Comparison of ENCODE assay signal across 1 cellular context in the genomic region with DNA sequence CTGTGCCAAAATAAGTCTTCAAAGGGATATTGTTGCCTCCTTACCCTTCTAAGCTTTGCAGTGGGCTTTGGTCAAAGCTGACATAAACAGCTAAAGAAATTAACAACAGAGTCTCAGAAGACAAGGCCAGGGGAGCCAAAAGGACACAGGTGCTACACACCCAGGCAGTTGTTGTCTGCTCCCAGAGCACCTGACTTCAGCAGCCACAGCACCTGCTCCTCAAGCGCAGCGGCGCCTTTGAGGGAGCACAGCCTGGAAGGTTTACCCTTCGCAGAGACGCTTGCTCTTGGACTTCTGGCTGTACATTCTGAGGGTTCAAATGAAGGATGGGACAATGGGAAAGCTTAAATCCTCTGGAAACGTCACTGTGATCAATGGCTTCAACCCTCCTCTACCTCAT.
TF ChIP-seq lines count a peak whose summit lies in the region.

No MANE protein-coding gene starts in this region.

TF ChIP-seq in HepG2, 621 proteins besides CTCF, POLR2A, EP300 and RAD21 (continued from another document and continues in another):
- peak; percentile 53; the same call in 1 of the 2 replicates for TF ChIP-seq ZNF547 (CRISPR knock-in tag; IDR thresholded peaks at IDR 0.05)
- TF ChIP-seq ERF (CRISPR knock-in tag; IDR thresholded peaks at IDR 0.05) = no peak
- TF ChIP-seq HDAC6 (IDR thresholded peaks at IDR 0.05; ENCODE audit: low read depth, low read length) = no peak
- no peak for TF ChIP-seq FOSL2 (CRISPR knock-in tag; IDR thresholded peaks at IDR 0.05)
- TF ChIP-seq, protein P1, sequence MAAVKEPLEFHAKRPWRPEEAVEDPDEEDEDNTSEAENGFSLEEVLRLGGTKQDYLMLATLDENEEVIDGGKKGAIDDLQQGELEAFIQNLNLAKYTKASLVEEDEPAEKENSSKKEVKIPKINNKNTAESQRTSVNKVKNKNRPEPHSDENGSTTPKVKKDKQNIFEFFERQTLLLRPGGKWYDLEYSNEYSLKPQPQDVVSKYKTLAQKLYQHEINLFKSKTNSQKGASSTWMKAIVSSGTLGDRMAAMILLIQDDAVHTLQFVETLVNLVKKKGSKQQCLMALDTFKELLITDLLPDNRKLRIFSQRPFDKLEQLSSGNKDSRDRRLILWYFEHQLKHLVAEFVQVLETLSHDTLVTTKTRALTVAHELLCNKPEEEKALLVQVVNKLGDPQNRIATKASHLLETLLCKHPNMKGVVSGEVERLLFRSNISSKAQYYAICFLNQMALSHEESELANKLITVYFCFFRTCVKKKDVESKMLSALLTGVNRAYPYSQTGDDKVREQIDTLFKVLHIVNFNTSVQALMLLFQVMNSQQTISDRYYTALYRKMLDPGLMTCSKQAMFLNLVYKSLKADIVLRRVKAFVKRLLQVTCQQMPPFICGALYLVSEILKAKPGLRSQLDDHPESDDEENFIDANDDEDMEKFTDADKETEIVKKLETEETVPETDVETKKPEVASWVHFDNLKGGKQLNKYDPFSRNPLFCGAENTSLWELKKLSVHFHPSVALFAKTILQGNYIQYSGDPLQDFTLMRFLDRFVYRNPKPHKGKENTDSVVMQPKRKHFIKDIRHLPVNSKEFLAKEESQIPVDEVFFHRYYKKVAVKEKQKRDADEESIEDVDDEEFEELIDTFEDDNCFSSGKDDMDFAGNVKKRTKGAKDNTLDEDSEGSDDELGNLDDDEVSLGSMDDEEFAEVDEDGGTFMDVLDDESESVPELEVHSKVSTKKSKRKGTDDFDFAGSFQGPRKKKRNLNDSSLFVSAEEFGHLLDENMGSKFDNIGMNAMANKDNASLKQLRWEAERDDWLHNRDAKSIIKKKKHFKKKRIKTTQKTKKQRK (IDR thresholded peaks at IDR 0.05; ENCODE audit: low read length) = no peak
- no peak for TF ChIP-seq JARID2 (CRISPR knock-in tag; IDR thresholded peaks at IDR 0.05; ENCODE audit: insufficient replicate concordance)
- TF ChIP-seq ZNF768 (CRISPR knock-in tag; IDR thresholded peaks at IDR 0.05) = peak; percentile 49; the same call in 1 of the 2 replicates
- TF ChIP-seq, protein P2, sequence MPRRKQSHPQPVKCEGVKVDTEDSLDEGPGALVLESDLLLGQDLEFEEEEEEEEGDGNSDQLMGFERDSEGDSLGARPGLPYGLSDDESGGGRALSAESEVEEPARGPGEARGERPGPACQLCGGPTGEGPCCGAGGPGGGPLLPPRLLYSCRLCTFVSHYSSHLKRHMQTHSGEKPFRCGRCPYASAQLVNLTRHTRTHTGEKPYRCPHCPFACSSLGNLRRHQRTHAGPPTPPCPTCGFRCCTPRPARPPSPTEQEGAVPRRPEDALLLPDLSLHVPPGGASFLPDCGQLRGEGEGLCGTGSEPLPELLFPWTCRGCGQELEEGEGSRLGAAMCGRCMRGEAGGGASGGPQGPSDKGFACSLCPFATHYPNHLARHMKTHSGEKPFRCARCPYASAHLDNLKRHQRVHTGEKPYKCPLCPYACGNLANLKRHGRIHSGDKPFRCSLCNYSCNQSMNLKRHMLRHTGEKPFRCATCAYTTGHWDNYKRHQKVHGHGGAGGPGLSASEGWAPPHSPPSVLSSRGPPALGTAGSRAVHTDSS (CRISPR knock-in tag; conservative IDR thresholded peaks at IDR 0.05) = 0 out of 2 replicates have a peak, but pooled peaks have one; percentile 76
- TF ChIP-seq GABPB1 (CRISPR knock-in tag; IDR thresholded peaks at IDR 0.05) = peak; percentile 15; the same call in 1 of the 2 replicates
- no peak for TF ChIP-seq DNMT1 (CRISPR knock-in tag; IDR thresholded peaks at IDR 0.05)
- TF ChIP-seq ZBTB8A (CRISPR knock-in tag; IDR thresholded peaks at IDR 0.05; ENCODE audit: borderline replicate concordance, low read depth) = no peak
- TF ChIP-seq HIVEP1 (CRISPR knock-in tag; IDR thresholded peaks at IDR 0.05) = 0 out of 2 replicates have a peak, but pooled peaks have one; percentile 37
- peak; percentile 74 for TF ChIP-seq ZNF687 (CRISPR knock-in tag; IDR thresholded peaks at IDR 0.05)
- TF ChIP-seq, protein P3, sequence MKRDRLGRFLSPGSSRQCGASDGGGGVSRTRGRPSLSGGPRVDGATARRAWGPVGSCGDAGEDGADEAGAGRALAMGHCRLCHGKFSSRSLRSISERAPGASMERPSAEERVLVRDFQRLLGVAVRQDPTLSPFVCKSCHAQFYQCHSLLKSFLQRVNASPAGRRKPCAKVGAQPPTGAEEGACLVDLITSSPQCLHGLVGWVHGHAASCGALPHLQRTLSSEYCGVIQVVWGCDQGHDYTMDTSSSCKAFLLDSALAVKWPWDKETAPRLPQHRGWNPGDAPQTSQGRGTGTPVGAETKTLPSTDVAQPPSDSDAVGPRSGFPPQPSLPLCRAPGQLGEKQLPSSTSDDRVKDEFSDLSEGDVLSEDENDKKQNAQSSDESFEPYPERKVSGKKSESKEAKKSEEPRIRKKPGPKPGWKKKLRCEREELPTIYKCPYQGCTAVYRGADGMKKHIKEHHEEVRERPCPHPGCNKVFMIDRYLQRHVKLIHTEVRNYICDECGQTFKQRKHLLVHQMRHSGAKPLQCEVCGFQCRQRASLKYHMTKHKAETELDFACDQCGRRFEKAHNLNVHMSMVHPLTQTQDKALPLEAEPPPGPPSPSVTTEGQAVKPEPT (CRISPR knock-in tag; IDR thresholded peaks at IDR 0.05; ENCODE audit: low read depth) = no peak
- TF ChIP-seq, protein P4, sequence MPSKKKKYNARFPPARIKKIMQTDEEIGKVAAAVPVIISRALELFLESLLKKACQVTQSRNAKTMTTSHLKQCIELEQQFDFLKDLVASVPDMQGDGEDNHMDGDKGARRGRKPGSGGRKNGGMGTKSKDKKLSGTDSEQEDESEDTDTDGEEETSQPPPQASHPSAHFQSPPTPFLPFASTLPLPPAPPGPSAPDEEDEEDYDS (CRISPR knock-in tag; IDR thresholded peaks at IDR 0.05) = no peak
- TF ChIP-seq RCOR2 (CRISPR knock-in tag; IDR thresholded peaks at IDR 0.05) = no peak
- TF ChIP-seq KLF16 (CRISPR knock-in tag; IDR thresholded peaks at IDR 0.05) = peak in 1 of 2 experiments; percentile 20; a peak in 1 of 4 replicates
- 0 out of 2 replicates have a peak, but pooled peaks have one; percentile 36 for TF ChIP-seq RARG (CRISPR knock-in tag; IDR thresholded peaks at IDR 0.05; ENCODE audit: low read depth)
- no peak for TF ChIP-seq SOX6 (IDR thresholded peaks at IDR 0.05)
- TF ChIP-seq SOX6 (CRISPR knock-in tag; IDR thresholded peaks at IDR 0.05) = no peak
- TF ChIP-seq, protein P5, sequence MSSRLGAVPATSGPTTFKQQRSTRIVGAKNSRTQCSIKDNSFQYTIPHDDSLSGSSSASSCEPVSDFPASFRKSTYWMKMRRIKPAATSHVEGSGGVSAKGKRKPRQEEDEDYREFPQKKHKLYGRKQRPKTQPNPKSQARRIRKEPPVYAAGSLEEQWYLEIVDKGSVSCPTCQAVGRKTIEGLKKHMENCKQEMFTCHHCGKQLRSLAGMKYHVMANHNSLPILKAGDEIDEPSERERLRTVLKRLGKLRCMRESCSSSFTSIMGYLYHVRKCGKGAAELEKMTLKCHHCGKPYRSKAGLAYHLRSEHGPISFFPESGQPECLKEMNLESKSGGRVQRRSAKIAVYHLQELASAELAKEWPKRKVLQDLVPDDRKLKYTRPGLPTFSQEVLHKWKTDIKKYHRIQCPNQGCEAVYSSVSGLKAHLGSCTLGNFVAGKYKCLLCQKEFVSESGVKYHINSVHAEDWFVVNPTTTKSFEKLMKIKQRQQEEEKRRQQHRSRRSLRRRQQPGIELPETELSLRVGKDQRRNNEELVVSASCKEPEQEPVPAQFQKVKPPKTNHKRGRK (CRISPR knock-in tag; IDR thresholded peaks at IDR 0.05) = no peak
- no peak for TF ChIP-seq HOXA9 (CRISPR knock-in tag; IDR thresholded peaks at IDR 0.05; ENCODE audit: borderline replicate concordance)
- TF ChIP-seq ZNF75D (CRISPR knock-in tag; IDR thresholded peaks at IDR 0.05; ENCODE audit: borderline replicate concordance) = no peak
- TF ChIP-seq SYNCRIP (IDR thresholded peaks at IDR 0.05; ENCODE audit: insufficient read depth, low read depth, low read length) = no peak
- no peak for TF ChIP-seq HNRNPLL (IDR thresholded peaks at IDR 0.05; ENCODE audit: low read depth, low read length, poor library complexity, severe bottlenecking)
- no peak for TF ChIP-seq ZNF33A (CRISPR knock-in tag; IDR thresholded peaks at IDR 0.05; ENCODE audit: borderline replicate concordance)
- TF ChIP-seq ATAD3A (CRISPR knock-in tag; IDR thresholded peaks at IDR 0.05) = no peak
- peak; percentile 34; the same call in 1 of the 2 replicates for TF ChIP-seq ZNF598 (CRISPR knock-in tag; IDR thresholded peaks at IDR 0.05; ENCODE audit: borderline replicate concordance)
- no peak for TF ChIP-seq NFE2L2 (IDR thresholded peaks at IDR 0.05; ENCODE audit: low read length)
- TF ChIP-seq MIER2 (CRISPR knock-in tag; IDR thresholded peaks at IDR 0.05) = no peak
- TF ChIP-seq ZC3H13 (CRISPR knock-in tag; IDR thresholded peaks at IDR 0.05) = no peak
- no peak for TF ChIP-seq ZNF788 (CRISPR knock-in tag; IDR thresholded peaks at IDR 0.05; ENCODE audit: borderline replicate concordance)
- TF ChIP-seq, protein P6, sequence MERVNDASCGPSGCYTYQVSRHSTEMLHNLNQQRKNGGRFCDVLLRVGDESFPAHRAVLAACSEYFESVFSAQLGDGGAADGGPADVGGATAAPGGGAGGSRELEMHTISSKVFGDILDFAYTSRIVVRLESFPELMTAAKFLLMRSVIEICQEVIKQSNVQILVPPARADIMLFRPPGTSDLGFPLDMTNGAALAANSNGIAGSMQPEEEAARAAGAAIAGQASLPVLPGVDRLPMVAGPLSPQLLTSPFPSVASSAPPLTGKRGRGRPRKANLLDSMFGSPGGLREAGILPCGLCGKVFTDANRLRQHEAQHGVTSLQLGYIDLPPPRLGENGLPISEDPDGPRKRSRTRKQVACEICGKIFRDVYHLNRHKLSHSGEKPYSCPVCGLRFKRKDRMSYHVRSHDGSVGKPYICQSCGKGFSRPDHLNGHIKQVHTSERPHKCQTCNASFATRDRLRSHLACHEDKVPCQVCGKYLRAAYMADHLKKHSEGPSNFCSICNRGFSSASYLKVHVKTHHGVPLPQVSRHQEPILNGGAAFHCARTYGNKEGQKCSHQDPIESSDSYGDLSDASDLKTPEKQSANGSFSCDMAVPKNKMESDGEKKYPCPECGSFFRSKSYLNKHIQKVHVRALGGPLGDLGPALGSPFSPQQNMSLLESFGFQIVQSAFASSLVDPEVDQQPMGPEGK (CRISPR knock-in tag; IDR thresholded peaks at IDR 0.05) = no peak
- 0 out of 2 replicates have a peak, but pooled peaks have one; percentile 41 for TF ChIP-seq SNAI1 (CRISPR knock-in tag; IDR thresholded peaks at IDR 0.05; ENCODE audit: borderline replicate concordance)
- TF ChIP-seq ZNF274 (CRISPR knock-in tag; IDR thresholded peaks at IDR 0.05) = peak; percentile 59; the same call in 1 of the 2 replicates
- TF ChIP-seq MBD4 (IDR thresholded peaks at IDR 0.05; ENCODE audit: borderline replicate concordance, low read length) = no peak
- TF ChIP-seq ZNF703 (CRISPR knock-in tag; IDR thresholded peaks at IDR 0.05; ENCODE audit: borderline replicate concordance) = no peak
- 0 out of 2 replicates have a peak, but pooled peaks have one; percentile 39 for TF ChIP-seq ZNF691 (CRISPR knock-in tag; IDR thresholded peaks at IDR 0.05; ENCODE audit: borderline replicate concordance, low read depth)
- TF ChIP-seq TFDP1 (CRISPR knock-in tag; IDR thresholded peaks at IDR 0.05; ENCODE audit: borderline replicate concordance) = no peak
- TF ChIP-seq HOXA3 (CRISPR knock-in tag; IDR thresholded peaks at IDR 0.05) = 0 out of 2 replicates have a peak, but pooled peaks have one; percentile 27
